ENCODE assay signal across 8 cellular contexts in genomic region chr13:39602614-39603366, GRCh38. TPM values are rescaled to one million over a fixed set of nuclear protein-coding genes. Genes with fewer than 3 reads are reported as not detected.
DNase-seq lines count a peak whose midpoint lies in the region; TF ChIP-seq lines count a peak whose summit lies in the region.

Gene LHFPL6 (minus strand): TSS chr13:39603193.

- peak within 1 kb of the TSS; percentile 98 for H3K4me2 ChIP-seq in hepatocyte

- no peaks in the 10 kb centered on the region for H4K20me1 ChIP-seq in hepatocyte (ENCODE audit: insufficient read depth, poor library complexity, severe bottlenecking)

- H3K36me3 ChIP-seq in hepatocyte (replicated peaks; ENCODE audit: insufficient read depth, low read depth) (no peaks in the 10 kb centered on the region), rectal smooth muscle tissue (ENCODE audit: control insufficient read depth, insufficient read depth, low read length) (no peaks in the 10 kb centered on the region)

- H3K79me2 ChIP-seq in hepatocyte: no peaks in the 10 kb centered on the region

- no peaks in the 10 kb centered on the region for H3K9me2 ChIP-seq in hepatocyte (replicated peaks; ENCODE audit: insufficient read depth)

- peak within 1 kb of the TSS; percentile 3 for H3K9ac ChIP-seq in rectal smooth muscle tissue (ENCODE audit: low read length)

- TF ChIP-seq CTCF in astrocyte of the spinal cord (IDR thresholded peaks at IDR 0.05; ENCODE audit: low read depth, low read length) (peak; percentile 62), hepatocyte (IDR thresholded peaks at IDR 0.05; ENCODE audit: poor library complexity) (peak; percentile 57)

- H3K27ac ChIP-seq in hepatocyte (peak within 1 kb of the TSS; percentile 75), rectal smooth muscle tissue (ENCODE audit: low read depth, low read length) (peak within 1 kb of the TSS; percentile 82)

- H3K27me3 ChIP-seq in hepatocyte: peaks cover 24% of the 10 kb centered on the region
- no peaks in the 10 kb centered on the region for H3K27me3 ChIP-seq in rectal smooth muscle tissue (ENCODE audit: control insufficient read depth, insufficient read depth, low read length)

- peak within 1 kb of the TSS; percentile 88 for H3K4me3 ChIP-seq in astrocyte of the spinal cord (ENCODE audit: low read depth, low read length)
- H3K4me3 ChIP-seq in hepatocyte: peak within 1 kb of the TSS; percentile 85
- H3K4me3 ChIP-seq in rectal smooth muscle tissue (ENCODE audit: low read length): peak within 1 kb of the TSS; percentile 77

- peak within 1 kb of the TSS; percentile 99 for H2AFZ ChIP-seq in hepatocyte

- H3K4me1 ChIP-seq in hepatocyte (ENCODE audit: insufficient read depth) (peaks cover 4% of the 10 kb centered on the region), rectal smooth muscle tissue (ENCODE audit: control insufficient read depth, insufficient read depth, low read length) (peaks cover 7% of the 10 kb centered on the region)

- DNase-seq in GM04504 (ENCODE audit: low read depth) (peak; percentile 57), HCEC 1CT (peak; percentile 82), NAMALWA (ENCODE audit: low spot score) (peak; percentile 76), T-helper 1 cell (peak; percentile 22 to 58 (median 35)), astrocyte of the spinal cord (ENCODE audit: low read depth, low spot score) (peak; percentile 83), hepatocyte (ENCODE audit: low spot score) (peak; percentile 87), HT-29 (ENCODE audit: low spot score) (no peak)

- H3K9me3 ChIP-seq in hepatocyte (ENCODE audit: low read depth): no peaks in the 10 kb centered on the region

- in situ Hi-C loops in astrocyte of the spinal cord (cut with HindIII; ENCODE audit: low sequenced_read_pairs): no loop called here

- WGBS in hepatocyte (ENCODE audit: low lambda C conversion rate, missing lambda C conversion rate): under 1% methylated on average over 37 of the region's 73 CpGs

RNA-seq across cellular contexts. Expression of gene LHFPL6, which starts in this region (rescaled TPM):
- 7.2 and 12.1 TPM in 2 replicates for total RNA-seq in hepatocyte
- polyA plus RNA-seq in hepatocyte: 14.1 and 17.2 TPM in 2 replicates
- total RNA-seq in HT-29 (2014; rRNA removed; shearing (Covaris generic)): not detected in 2 replicates
